11 cellular contexts compared by ENCODE assay signal in genomic region chr6:15335916-15336315, GRCh38.
"Had no signal": no experiment of that assay in that cellular context is flagged by ENCODE, and none has a peak within 500 bp of the region (broad histone marks: within the 10 kb centered on the region; RNA-seq: fewer than 3 reads in every experiment).

No MANE protein-coding gene starts in this region.

- H3K9me3 ChIP-seq: heart left ventricle, psoas muscle, spleen, stomach had no signal

- H3K4me3 ChIP-seq: cardiac muscle cell, heart left ventricle, lung, psoas muscle, spleen, stomach had no signal

- H3K27ac Mint-ChIP-seq: nephron had no signal

- H3K36me3 ChIP-seq: cardiac muscle cell, heart left ventricle, spleen, stomach had no signal

- DNase-seq: activated CD4-positive, alpha-beta T cell treated with anti-CD3 and anti-CD28 coated beads for 4 hours; heart left ventricle; left colon; psoas muscle; spleen; stimulated activated CD4-positive, alpha-beta T cell treated with anti-CD3 and anti-CD28 coated beads, Interleukin-1b, Interleukin-23, amount 100 ng/mL, for 48 hours; stomach had no signal

- H3K27ac ChIP-seq: cardiac muscle cell, heart left ventricle, psoas muscle, stomach had no signal

- H3K27me3 ChIP-seq: cardiac muscle cell, heart left ventricle, spleen, stomach had no signal

- H3K4me3 Mint-ChIP-seq: nephron had no signal

- H3K9me3 Mint-ChIP-seq: nephron had no signal

- ATAC-seq: heart left ventricle, left colon, psoas muscle, sciatic nerve had no signal
